ENCODE assay signal across 8 cellular contexts in the genomic region with DNA sequence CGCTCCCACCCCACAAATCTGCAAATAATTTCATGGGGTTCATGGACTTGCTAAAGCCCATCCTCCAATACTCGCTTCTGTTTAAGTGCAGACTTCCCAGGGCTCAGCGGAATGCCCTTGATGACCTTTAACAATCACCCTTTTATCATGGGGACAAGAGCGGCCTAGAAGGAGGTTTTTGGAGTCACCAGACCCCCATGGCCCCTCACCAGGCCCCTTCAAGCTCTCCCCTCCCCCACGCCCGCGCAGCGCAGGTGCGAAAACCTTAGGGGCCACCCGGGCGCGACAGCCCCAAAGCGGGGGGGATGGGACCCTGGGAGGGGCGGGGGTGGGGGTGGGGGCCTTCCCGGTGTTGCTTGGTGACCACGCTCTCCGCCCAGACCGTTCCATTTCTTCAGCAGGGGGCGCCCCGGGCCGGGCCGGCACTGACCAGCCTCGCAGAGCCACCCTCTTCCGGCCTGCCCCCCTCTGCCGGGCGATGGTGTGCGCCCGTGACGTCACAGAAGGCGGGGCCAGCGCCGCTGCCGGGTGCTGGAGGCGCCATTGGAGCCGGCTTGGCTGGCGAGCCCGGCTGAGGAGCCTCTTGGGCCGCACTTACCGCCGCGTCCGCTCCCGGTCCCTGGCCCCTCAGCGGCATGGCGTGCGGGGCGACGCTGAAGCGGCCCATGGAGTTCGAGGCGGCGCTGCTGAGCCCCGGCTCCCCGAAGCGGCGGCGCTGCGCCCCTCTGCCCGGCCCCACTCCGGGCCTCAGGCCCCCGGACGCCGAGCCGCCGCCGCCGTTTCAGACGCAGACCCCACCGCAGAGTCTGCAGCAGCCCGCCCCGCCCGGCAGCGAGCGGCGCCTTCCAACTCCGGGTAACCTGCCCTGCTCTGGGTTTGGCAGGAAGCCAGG. TPM values are rescaled to one million over a fixed set of nuclear protein-coding genes. Genes with fewer than 3 reads are reported as not detected.
DNase-seq lines count a peak whose midpoint lies in the region; ATAC-seq, FAIRE-seq and TF ChIP-seq lines count a peak whose summit lies in the region.

A gene with protein sequence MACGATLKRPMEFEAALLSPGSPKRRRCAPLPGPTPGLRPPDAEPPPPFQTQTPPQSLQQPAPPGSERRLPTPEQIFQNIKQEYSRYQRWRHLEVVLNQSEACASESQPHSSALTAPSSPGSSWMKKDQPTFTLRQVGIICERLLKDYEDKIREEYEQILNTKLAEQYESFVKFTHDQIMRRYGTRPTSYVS (plus strand): TSS at position 531 of the 892 bp plus-strand sequence. CDS start 105 bp downstream, at position 636.

- H3K4me2 ChIP-seq in OCI-LY1 (ENCODE audit: low read length) (peak within 1 kb of the TSS; percentile 95), endothelial cell of umbilical vein (ENCODE audit: insufficient read depth, low read length) (peak within 1 kb of the TSS; percentile 87)

- H3K4me1 ChIP-seq in OCI-LY1 (ENCODE audit: insufficient read depth, low read length, severe bottlenecking) (peaks cover 25% of the 10 kb centered on the region), endothelial cell of umbilical vein (ENCODE audit: control insufficient read depth, extremely low read depth, insufficient read depth, low read length) (peaks cover 27% of the 10 kb centered on the region)

- H3K4me3 ChIP-seq in OCI-LY1 (ENCODE audit: low read depth, low read length, poor library complexity, severe bottlenecking) (peak within 1 kb of the TSS; percentile 94), endothelial cell of umbilical vein (replicated peaks in 1 of 3; ENCODE audit: insufficient read depth in 1 of 3, low read depth in 1 of 3, low read length in 3 of 3) (peak within 1 kb of the TSS; percentile 67 to 83 (median 82))

- H3K9ac ChIP-seq in OCI-LY1 (ENCODE audit: low read length) = peak within 1 kb of the TSS; percentile 86
- H3K9ac ChIP-seq in endothelial cell of umbilical vein (replicated peaks; ENCODE audit: extremely low read depth, insufficient read depth, low read length) = peak within 1 kb of the TSS; percentile 98

- intact Hi-C loops in endothelial cell of umbilical vein (cut with micrococcal nuclease) = loop anchor here (1.0 to 5.0 kb wide), 4 partner anchors 35 to 586 kb away; a partner anchor contains a TSS

- FAIRE-seq in D721Med (lab: Jason Lieb, UNC) = no peak
- FAIRE-seq in endothelial cell of umbilical vein (lab: Jason Lieb, UNC) = peak; percentile 89

- peak; percentile 95 for TF ChIP-seq POLR2A in endothelial cell of umbilical vein (IDR thresholded peaks at IDR 0.05; ENCODE audit: low read depth, low read length)

- H4K20me1 ChIP-seq in OCI-LY1 (ENCODE audit: insufficient read depth, low read length) (no peaks in the 10 kb centered on the region), endothelial cell of umbilical vein (replicated peaks; ENCODE audit: control insufficient read depth, extremely low read depth, insufficient read depth, low read length) (peaks cover 4% of the 10 kb centered on the region)

- dilution Hi-C loops in endothelial cell of umbilical vein (cut with MboI; ENCODE audit: extremely low pct_ligation_motif_present, low sequenced_read_pairs) = no loop called here

- no peaks in the 10 kb centered on the region for H3F3A ChIP-seq in OCI-LY1 (ENCODE audit: insufficient read depth, low read length)

- H3K36me3 ChIP-seq in OCI-LY1 (ENCODE audit: insufficient read depth, low read length) = peaks cover 33% of the 10 kb centered on the region
- peaks cover 0 to 3% of the 10 kb centered on the region in 2 experiments for H3K36me3 ChIP-seq in endothelial cell of umbilical vein (ENCODE audit: control insufficient read depth in 2 of 2, extremely low read depth in 1 of 2, insufficient read depth in 2 of 2, low read length in 2 of 2)

- H3K9me3 ChIP-seq in OCI-LY1 (ENCODE audit: low read length) (no peaks in the 10 kb centered on the region), endothelial cell of umbilical vein (replicated peaks; ENCODE audit: control insufficient read depth, insufficient read depth, low read length) (no peaks in the 10 kb centered on the region)

- no peaks in the 10 kb centered on the region for H3K9me1 ChIP-seq in endothelial cell of umbilical vein (replicated peaks; ENCODE audit: control insufficient read depth, extremely low read depth, insufficient read depth, low read length)

- peak; percentile 92 for ATAC-seq in GM21526 (IDR thresholded peaks at IDR 0.05; ENCODE audit: low FRiP score, unreplicated experiment)

- H2AFZ ChIP-seq in OCI-LY1 (ENCODE audit: low read length) (peak within 1 kb of the TSS; percentile 77; the same call in 1 of the 2 replicates), endothelial cell of umbilical vein (ENCODE audit: low read depth, low read length) (peak within 1 kb of the TSS; percentile 100)

- H3K9me2 ChIP-seq in OCI-LY1 (ENCODE audit: low read depth, low read length) = no peaks in the 10 kb centered on the region

- peak; percentile 84 for DNase-seq in D721Med (ENCODE audit: insufficient read length, low spot score)
- peak; percentile 93 for DNase-seq in HuH-7 (ENCODE audit: low spot score)
- DNase-seq in activated T-cell treated with anti-CD3 and anti-CD28 coated beads for 1 hour (ENCODE audit: low read depth) = peak; percentile 89
- peak; percentile 97 for DNase-seq in endothelial cell of umbilical vein (ENCODE audit: low read depth, low spot score)
- DNase-seq in midbrain (lab: John Stamatoyannopoulos, UW) = peak; percentile 99
- peak; percentile 97 for DNase-seq in stimulated activated CD8-positive, alpha-beta memory T cell treated with anti-CD3 and anti-CD28 coated beads, Interleukin-15, amount 100 ng/mL, for 48 hours (ENCODE audit: low read depth in 2 of 2)

- H3K79me2 ChIP-seq in OCI-LY1 (ENCODE audit: insufficient read depth, low read length) (peaks cover 40% of the 10 kb centered on the region), endothelial cell of umbilical vein (ENCODE audit: control insufficient read depth, insufficient read depth, low read length) (peaks cover 49% of the 10 kb centered on the region)

- H3K27ac ChIP-seq in OCI-LY1 (ENCODE audit: low read depth, low read length, poor library complexity, severe bottlenecking) (peak within 1 kb of the TSS; percentile 69), endothelial cell of umbilical vein (ENCODE audit: insufficient read depth, low read depth, low read length) (peak within 1 kb of the TSS; percentile 85)

- no peaks in the 10 kb centered on the region for H3K27me3 ChIP-seq in OCI-LY1 (ENCODE audit: insufficient read depth, low read length)
- H3K27me3 ChIP-seq in endothelial cell of umbilical vein (ENCODE audit: control insufficient read depth in 2 of 2, insufficient read depth in 2 of 2, low read length in 2 of 2) = no peaks in the 10 kb centered on the region

- no peak for TF ChIP-seq CTCF in D721Med (IDR thresholded peaks at IDR 0.05; ENCODE audit: insufficient read depth, missing control alignments)
- TF ChIP-seq CTCF in OCI-LY1 (IDR thresholded peaks at IDR 0.05; ENCODE audit: low read length) = no peak
- TF ChIP-seq CTCF in endothelial cell of umbilical vein (IDR thresholded peaks at IDR 0.05; ENCODE audit: extremely low read depth in 1 of 2, insufficient read depth in 1 of 2, low read depth in 1 of 2, low read length in 2 of 2) = no peak

- POLR2A ChIA-PET in endothelial cell of umbilical vein (lab: Charles Lee) = no interaction called here

- CTCF ChIA-PET in endothelial cell of umbilical vein (lab: Charles Lee) = no interaction called here

- BruUV-seq in endothelial cell of umbilical vein (replicated peaks; lab: Mats Ljungman, UMichigan) = no TSS peak

TF ChIP-seq in endothelial cell of umbilical vein, 7 proteins besides CTCF, POLR2A, EP300 and RAD21:
- TF ChIP-seq POLR2AphosphoS5 (IDR thresholded peaks at IDR 0.05; ENCODE audit: insufficient read depth, low read depth, low read length) (peak; percentile 98), FOS (IDR thresholded peaks at IDR 0.05; ENCODE audit: borderline replicate concordance, insufficient read depth, low read length) (no peak)

RNA-seq across cellular contexts. Expression of the gene that starts here (rescaled TPM):
- total RNA-seq in endothelial cell of umbilical vein = 43.4 and 49.3 TPM in 2 replicates
- 22.2 and 28.4 TPM in 2 replicates for polyA plus RNA-seq in endothelial cell of umbilical vein
- polyA plus RNA-seq in endothelial cell of umbilical vein (2011; cell fraction: cytosol; rRNA removed) = 24.9 and 29.4 TPM in 2 replicates
- 14.5 and 17.5 TPM in 2 replicates for polyA plus RNA-seq in endothelial cell of umbilical vein (2011; cell fraction: nucleus; rRNA removed)
- polyA plus RNA-seq in endothelial cell of umbilical vein (2012) = 42.8 and 50.5 TPM in 2 replicates
- 37.3 and 39.1 TPM in 2 replicates for polyA minus RNA-seq in endothelial cell of umbilical vein
- 35.5 TPM for polyA minus RNA-seq in endothelial cell of umbilical vein (2011; cell fraction: cytosol; rRNA and poly(A)+ RNA removed)
- polyA minus RNA-seq in endothelial cell of umbilical vein (2011; cell fraction: nucleus; rRNA and poly(A)+ RNA removed) = 14.1 and 15.6 TPM in 2 replicates

Comparison
In these comparisons a context has a peak if more than half of its experiments do, and no peak if none do; other contexts are left out.
1. Peak in every context shown above with its lines: DNase-seq, ATAC-seq, H3K4me3 ChIP-seq and H3K27ac ChIP-seq.